In genomic region chr11:61776561-61777075, GRCh38 we compare ENCODE assay signal across 1 cellular context.
TF ChIP-seq lines count a peak whose summit lies in the region.

No MANE protein-coding gene starts in this region.

TF ChIP-seq in HCT116, 20 proteins besides CTCF, POLR2A, EP300 and RAD21:
- TF ChIP-seq EZH2 (IDR thresholded peaks at IDR 0.05) (no peak), ELF1 (IDR thresholded peaks at IDR 0.05; ENCODE audit: borderline replicate concordance, low read depth) (no peak), ZFX (IDR thresholded peaks at IDR 0.05) (no peak), FOSL1 (IDR thresholded peaks at IDR 0.05; ENCODE audit: low read depth) (no peak), JUND (IDR thresholded peaks at IDR 0.05) (no peak), SP1 (IDR thresholded peaks at IDR 0.05; ENCODE audit: low read depth) (no peak), CBX3 (IDR thresholded peaks at IDR 0.05; ENCODE audit: low read depth) (no peak), SIN3A (IDR thresholded peaks at IDR 0.05; ENCODE audit: low read depth) (no peak), POLR2AphosphoS5 (IDR thresholded peaks at IDR 0.05; ENCODE audit: low read depth, low read length) (no peak), TCF7L2 (IDR thresholded peaks at IDR 0.05; ENCODE audit: borderline replicate concordance, extremely low read depth, insufficient read depth, insufficient read length) (no peak), SRF (IDR thresholded peaks at IDR 0.05; ENCODE audit: low read depth) (no peak), YY1 (IDR thresholded peaks at IDR 0.05; ENCODE audit: extremely low read depth, insufficient replicate concordance, low read depth, low read length) (no peak), EGR1 (IDR thresholded peaks at IDR 0.05; ENCODE audit: low read depth) (no peak)
- TF ChIP-seq, protein P1, sequence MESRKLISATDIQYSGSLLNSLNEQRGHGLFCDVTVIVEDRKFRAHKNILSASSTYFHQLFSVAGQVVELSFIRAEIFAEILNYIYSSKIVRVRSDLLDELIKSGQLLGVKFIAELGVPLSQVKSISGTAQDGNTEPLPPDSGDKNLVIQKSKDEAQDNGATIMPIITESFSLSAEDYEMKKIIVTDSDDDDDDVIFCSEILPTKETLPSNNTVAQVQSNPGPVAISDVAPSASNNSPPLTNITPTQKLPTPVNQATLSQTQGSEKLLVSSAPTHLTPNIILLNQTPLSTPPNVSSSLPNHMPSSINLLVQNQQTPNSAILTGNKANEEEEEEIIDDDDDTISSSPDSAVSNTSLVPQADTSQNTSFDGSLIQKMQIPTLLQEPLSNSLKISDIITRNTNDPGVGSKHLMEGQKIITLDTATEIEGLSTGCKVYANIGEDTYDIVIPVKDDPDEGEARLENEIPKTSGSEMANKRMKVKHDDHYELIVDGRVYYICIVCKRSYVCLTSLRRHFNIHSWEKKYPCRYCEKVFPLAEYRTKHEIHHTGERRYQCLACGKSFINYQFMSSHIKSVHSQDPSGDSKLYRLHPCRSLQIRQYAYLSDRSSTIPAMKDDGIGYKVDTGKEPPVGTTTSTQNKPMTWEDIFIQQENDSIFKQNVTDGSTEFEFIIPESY (IDR thresholded peaks at IDR 0.05; ENCODE audit: extremely low read depth, insufficient replicate concordance, low read length): no peak
